In genomic region chr2:27522400-27522945, GRCh38 we compare ENCODE assay signal across 22 cellular contexts. TPM values are rescaled to one million over a fixed set of nuclear protein-coding genes. Genes with fewer than 3 reads are reported as not detected.
"Had no signal": no experiment of that assay in that cellular context is flagged by ENCODE, and none has a peak within 500 bp of the region (broad histone marks: within the 10 kb centered on the region; RNA-seq: fewer than 3 reads in every experiment).

No MANE protein-coding gene starts in this region.

- FAIRE-seq: colon, endothelial cell of umbilical vein, islet of Langerhans had no signal

- H3K4me3 ChIP-seq: dorsolateral prefrontal cortex, esophagus squamous epithelium, gastroesophageal sphincter had no signal

- DNase-seq: activated CD4-positive, CD25-positive, alpha-beta regulatory T cell treated with anti-CD3 and anti-CD28 coated beads, Interleukin-2, amount 50 U/mL, for 72 hours; activated gamma-delta T cell treated with Interleukin-2 at 50 U/mL for 16 hours; activated T-cell treated with anti-CD3 and anti-CD28 coated beads, Interleukin-2, amount 50 U/mL, for 1 hour; aorta; central memory CD4-positive, alpha-beta T cell; dorsolateral prefrontal cortex; effector memory CD8-positive, alpha-beta T cell; esophagus squamous epithelium; head of caudate nucleus; nucleus accumbens; posterior cingulate gyrus; stimulated activated CD4-positive, alpha-beta T cell treated with anti-CD3 and anti-CD28 coated beads, Interleukin-4, amount 100 ng/mL, for 24 hours; stimulated activated naive CD8-positive, alpha-beta T cell treated with anti-CD3 and anti-CD28 coated beads, Interleukin-15, Interleukin-2, amounts not matched to agents 100 U/mL and 50 U/mL, for 24 hours had no signal

- H3K36me3 Mint-ChIP-seq: brain, memory B cell had no signal

- ATAC-seq: effector memory CD8-positive, alpha-beta T cell; gastroesophageal sphincter; stimulated activated naive CD8-positive, alpha-beta T cell treated with anti-CD3 and anti-CD28 coated beads, Interleukin-15, Interleukin-2, amounts not matched to agents 100 U/mL and 50 U/mL, for 24 hours had no signal

- H3K27ac ChIP-seq: dorsolateral prefrontal cortex, esophagus squamous epithelium, gastroesophageal sphincter had no signal

- H3K4me1 Mint-ChIP-seq: activated naive CD4-positive, alpha-beta T cell treated with anti-CD3 and anti-CD28 coated beads, Interleukin-2, amount 50 U/mL, for 24 hours; brain; memory B cell had no signal

- H3K9me3 ChIP-seq: esophagus squamous epithelium, gastroesophageal sphincter had no signal

- H3K4me3 Mint-ChIP-seq: activated naive CD4-positive, alpha-beta T cell treated with anti-CD3 and anti-CD28 coated beads, Interleukin-2, amount 50 U/mL, for 24 hours; brain; effector memory CD8-positive, alpha-beta T cell; memory B cell had no signal

- H3K36me3 ChIP-seq: esophagus squamous epithelium, gastroesophageal sphincter had no signal

- H3K4me1 ChIP-seq: esophagus squamous epithelium, gastroesophageal sphincter had no signal

- H3K27ac Mint-ChIP-seq: activated naive CD4-positive, alpha-beta T cell treated with anti-CD3 and anti-CD28 coated beads, Interleukin-2, amount 50 U/mL, for 24 hours; brain; effector memory CD8-positive, alpha-beta T cell; memory B cell had no signal

- H3K9me3 Mint-ChIP-seq: activated naive CD4-positive, alpha-beta T cell treated with anti-CD3 and anti-CD28 coated beads, Interleukin-2, amount 50 U/mL, for 24 hours; brain; effector memory CD8-positive, alpha-beta T cell; memory B cell had no signal

- H3K27me3 ChIP-seq: dorsolateral prefrontal cortex had no signal

RNA-seq across cellular contexts. Expression of gene GCKR, which starts 25.8 kb away (rescaled TPM):
- total RNA-seq: mononuclear cell; T-helper 2 cell treated with Interferon-gamma antibody and Interleukin-4, amounts not matched to agents 100 ng/mL and 5 ng/mL, for 36 hours had no signal

RNA-seq across cellular contexts. Expression of gene FNDC4, which starts 27.5 kb away (rescaled TPM):
- total RNA-seq: T-helper 2 cell treated with Interferon-gamma antibody and Interleukin-4, amounts not matched to agents 100 ng/mL and 5 ng/mL, for 36 hours had no signal
